In the genomic region with DNA sequence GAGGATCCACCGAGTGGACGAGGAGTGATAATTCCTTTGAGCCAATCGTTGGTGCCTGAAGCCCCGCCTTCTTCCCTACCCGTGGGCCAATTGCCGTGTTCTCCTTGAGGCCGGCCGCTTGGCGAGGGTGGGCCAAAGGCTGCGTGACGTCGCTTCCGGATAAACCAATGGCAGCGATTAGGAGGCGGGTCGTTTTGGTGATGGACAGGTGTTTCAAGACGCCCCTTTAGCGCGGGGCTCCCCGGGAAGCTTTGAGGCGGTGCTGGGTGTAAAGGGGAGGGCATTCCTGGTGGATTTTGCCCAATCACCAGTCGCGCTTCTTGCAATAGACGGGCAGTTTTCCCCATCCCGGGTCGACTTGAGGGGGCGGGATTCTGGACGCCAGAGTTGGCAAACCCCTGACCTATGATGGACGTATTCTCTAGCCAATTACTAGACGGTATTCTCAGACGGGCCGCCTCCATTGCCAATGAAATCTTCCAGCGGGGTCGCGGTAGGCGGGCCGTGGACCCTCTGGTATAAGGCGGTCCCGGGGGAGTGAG, we compare ENCODE assay signal across 8 cellular contexts. TPM values are rescaled to one million over a fixed set of nuclear protein-coding genes. Genes with fewer than 3 reads are reported as not detected.
DNase-seq lines count a peak whose midpoint lies in the region; ATAC-seq and TF ChIP-seq lines count a peak whose summit lies in the region.

No MANE protein-coding gene starts in this region.

- WGBS in esophagus squamous epithelium, 2 donors, result 0% methylated on average over 11 to 19 of the region's 39 CpGs

- intact Hi-C loops in Panc1 (cut with micrococcal nuclease; ENCODE audit: unreplicated experiment), result no loop called here
- intact Hi-C loops in esophagus squamous epithelium (cut with DNase I), result loop anchor here (10.0 kb wide), 1 partner anchor 102 kb away; no protein-coding TSS in a partner anchor

- peaks cover 10% of the 10 kb centered on the region; the same call in 1 of the 2 replicates for H4K20me1 ChIP-seq in KMS-11 (ENCODE audit: insufficient read depth)

- CTCF ChIA-PET in Panc1 (lab: Charles Lee), result interaction anchor here (0.5 to 1.0 kb wide), 3 partner anchors 39 to 231 kb away, joined by 3 to 4 read pairs (median 4); no protein-coding TSS in a partner anchor

- H3K27ac ChIP-seq in KMS-11 (peak overlapping the region; percentile 94), Panc1 (ENCODE audit: low read length) (peak overlapping the region; percentile 98), esophagus squamous epithelium (peak overlapping the region; percentile 92 to 97 (median 96)), muscle layer of duodenum (ENCODE audit: low read length) (peak overlapping the region; percentile 95)

- H2AFZ ChIP-seq in KMS-11 (ENCODE audit: low read depth), result peak overlapping the region; percentile 56

- H3K4me3 ChIP-seq in KMS-11 (IDR thresholded peaks at IDR 0.05; ENCODE audit: insufficient read depth, low read depth, low read length) (no peak overlapping the region), Panc1 (ENCODE audit: low read depth in 2 of 2, low read length in 2 of 2) (peak overlapping the region; percentile 83 to 88), esophagus squamous epithelium (peak overlapping the region; percentile 82 to 100 (median 92)), muscle layer of duodenum (ENCODE audit: low read depth in 1 of 2, low read length in 2 of 2) (peak overlapping the region; percentile 78 to 96)

- TF ChIP-seq CTCF in KMS-11 (conservative IDR thresholded peaks at IDR 0.05; ENCODE audit: low read depth, low read length) (no peak), Panc1 (IDR thresholded peaks at IDR 0.05) (no peak), esophagus squamous epithelium (IDR thresholded peaks at IDR 0.05) (peak in 1 of 6 experiments; percentile 15)

- no peak for TF ChIP-seq POLR2A in esophagus squamous epithelium (IDR thresholded peaks at IDR 0.05)

- peaks cover 41% of the 10 kb centered on the region for H3K4me1 ChIP-seq in KMS-11 (ENCODE audit: low read depth, poor library complexity, severe bottlenecking)
- peaks cover 23% of the 10 kb centered on the region for H3K4me1 ChIP-seq in Panc1 (ENCODE audit: control insufficient read depth, insufficient read depth, low read length)
- H3K4me1 ChIP-seq in esophagus squamous epithelium, result peaks cover 29 to 64% (median 40%) of the 10 kb centered on the region in 3 donors
- H3K4me1 ChIP-seq in muscle layer of duodenum (ENCODE audit: control insufficient read depth in 1 of 2, insufficient read depth in 2 of 2, low read length in 2 of 2), result peaks cover 12 to 45% of the 10 kb centered on the region in 2 donors

- H3K9ac ChIP-seq in KMS-11, result peak overlapping the region; percentile 96

- peaks cover under 1% of the 10 kb centered on the region; the same call in 1 of the 2 replicates for H3K36me3 ChIP-seq in KMS-11 (ENCODE audit: insufficient read depth)
- peaks cover 6% of the 10 kb centered on the region for H3K36me3 ChIP-seq in Panc1 (ENCODE audit: control insufficient read depth, insufficient read depth, low read length)
- peaks cover 3 to 11% (median 5%) of the 10 kb centered on the region in 3 donors for H3K36me3 ChIP-seq in esophagus squamous epithelium
- H3K36me3 ChIP-seq in muscle layer of duodenum (ENCODE audit: control insufficient read depth in 1 of 2, insufficient read depth in 2 of 2, low read length in 2 of 2), result peaks cover under 1 to 2% of the 10 kb centered on the region in 2 donors

- DNase-seq in DMS114 treated with DMSO at 0.1 percent for 48 hours (lab: John Stamatoyannopoulos, UW; ENCODE audit: unreplicated experiment) (peak; percentile 99), Panc1 (ENCODE audit: low read depth, low spot score) (peak; percentile 97), activated T-helper 1 cell treated with Interleukin-2 at 50 U/mL for 16 hours (ENCODE audit: low read depth) (peak; percentile 95), esophagus squamous epithelium (lab: John Stamatoyannopoulos, UW) (peak; percentile 98)
- peak; percentile 94 for DNase-seq in stimulated activated CD8-positive, alpha-beta memory T cell treated with anti-CD3 and anti-CD28 coated beads, Interleukin-7, amount 100 ng/mL, for 24 hours (ENCODE audit: low read depth)

- H3K27me3 ChIP-seq in KMS-11 (ENCODE audit: insufficient read depth, low read depth) (no peaks in the 10 kb centered on the region), Panc1 (ENCODE audit: control insufficient read depth, insufficient read depth, low read length) (no peaks in the 10 kb centered on the region), esophagus squamous epithelium (no peaks in the 10 kb centered on the region), muscle layer of duodenum (ENCODE audit: low read depth, low read length) (no peaks in the 10 kb centered on the region)

- peaks cover 47% of the 10 kb centered on the region for H3K79me2 ChIP-seq in KMS-11 (ENCODE audit: insufficient read depth, low read depth)

- in situ Hi-C loops in Panc1 (cut with HindIII; ENCODE audit: low pct_unique_long_range_greater_than_20kb, low sequenced_read_pairs), result no loop called here

- ATAC-seq in GM21786 (IDR thresholded peaks at IDR 0.05; ENCODE audit: unreplicated experiment) (peak; percentile 61), Panc1 (peak; percentile 85)

- peak overlapping the region; percentile 59; the same call in 1 of the 2 replicates for H3K4me2 ChIP-seq in KMS-11

- H3K9me3 ChIP-seq in Panc1 (ENCODE audit: control insufficient read depth, insufficient read depth, low read depth, low read length), result no peaks in the 10 kb centered on the region
- no peaks in the 10 kb centered on the region for H3K9me3 ChIP-seq in esophagus squamous epithelium
- no peaks in the 10 kb centered on the region for H3K9me3 ChIP-seq in muscle layer of duodenum (ENCODE audit: control insufficient read depth in 1 of 2, low read length in 2 of 2)

- POLR2A ChIA-PET in Panc1 (lab: Charles Lee), result interaction anchor here (1.0 to 1.2 kb wide), 3 partner anchors 12 to 36 kb away, joined by 4 to 5 read pairs (median 5); a partner anchor contains a TSS

- BruUV-seq in Panc1 (replicated peaks; lab: Mats Ljungman, UMichigan), result no TSS peak

RNA-seq across cellular contexts. Expression of a gene that starts 0.3 kb away (rescaled TPM):
- 219 TPM for total RNA-seq in Panc1 (2021; ENCODE audit: unreplicated experiment)
- 317 TPM for polyA plus RNA-seq in Panc1 (2012; ENCODE audit: insufficient read length)
- total RNA-seq in esophagus squamous epithelium, result 100 to 1,000 TPM in 3 of 4 donors, 10 to 100 TPM in 1; 86.1 to 206 (median 182) TPM

RNA-seq across cellular contexts. Expression of a gene that starts 11.0 kb away (rescaled TPM):
- total RNA-seq in Panc1 (2021; ENCODE audit: unreplicated experiment) (69.6 TPM), esophagus squamous epithelium (10 to 100 TPM in 1 of 4 donors, 1 to 10 TPM in 3; 4.4 to 12.9 (median 5.8) TPM)
- polyA plus RNA-seq in Panc1 (2012; ENCODE audit: insufficient read length), result 59.0 TPM

RNA-seq across cellular contexts. Expression of a gene that starts 11.1 kb away (rescaled TPM):
- total RNA-seq in Panc1 (2021; ENCODE audit: unreplicated experiment) (109 TPM), esophagus squamous epithelium (10 to 100 TPM; 33.5 to 69.1 (median 49.4) TPM)
- 176 TPM for polyA plus RNA-seq in Panc1 (2012; ENCODE audit: insufficient read length)

RNA-seq across cellular contexts. Expression of a gene that starts 12.6 kb away (rescaled TPM):
- total RNA-seq in Panc1 (2021; ENCODE audit: unreplicated experiment) (4.7 TPM), esophagus squamous epithelium (1 to 10 TPM in 3 of 4 donors, under 1 TPM in 1; 0.91 to 2.8 (median 1.8) TPM)
- 2.9 TPM for polyA plus RNA-seq in Panc1 (2012; ENCODE audit: insufficient read length)

RNA-seq across cellular contexts. Expression of a gene that starts 14.2 kb away (rescaled TPM):
- total RNA-seq in Panc1 (2021; ENCODE audit: unreplicated experiment), result 0.23 TPM
- 2.0 TPM for polyA plus RNA-seq in Panc1 (2012; ENCODE audit: insufficient read length)
- 1 to 10 TPM in 2 of 4 donors, under 1 TPM in 2; 0.48 to 4.8 (median 1.1) TPM for total RNA-seq in esophagus squamous epithelium
